Comparison of ENCODE assay signal across 1 cellular context in genomic region chr9:70409800-70410199, GRCh38.
TF ChIP-seq lines count a peak whose summit lies in the region.

No MANE protein-coding gene starts in this region.

TF ChIP-seq in GM12878, 131 proteins besides CTCF, POLR2A, EP300 and RAD21 (continued from another document):
- TF ChIP-seq BCL3 (IDR thresholded peaks at IDR 0.05; ENCODE audit: borderline replicate concordance, insufficient read depth, low read depth, low read length, poor library complexity, severe bottlenecking), result no peak
- TF ChIP-seq LARP7 (IDR thresholded peaks at IDR 0.05), result no peak
- TF ChIP-seq KLF5 (IDR thresholded peaks at IDR 0.05; ENCODE audit: partially characterized antibody), result no peak
- no peak for TF ChIP-seq TBL1XR1 (IDR thresholded peaks at IDR 0.05; ENCODE audit: low read depth, low read length)
- TF ChIP-seq CBX3 (IDR thresholded peaks at IDR 0.05; ENCODE audit: borderline replicate concordance, low read depth), result no peak
- TF ChIP-seq MTA2 (IDR thresholded peaks at IDR 0.05; ENCODE audit: low read depth), result no peak
